12 cellular contexts compared by ENCODE assay signal in the genomic region with DNA sequence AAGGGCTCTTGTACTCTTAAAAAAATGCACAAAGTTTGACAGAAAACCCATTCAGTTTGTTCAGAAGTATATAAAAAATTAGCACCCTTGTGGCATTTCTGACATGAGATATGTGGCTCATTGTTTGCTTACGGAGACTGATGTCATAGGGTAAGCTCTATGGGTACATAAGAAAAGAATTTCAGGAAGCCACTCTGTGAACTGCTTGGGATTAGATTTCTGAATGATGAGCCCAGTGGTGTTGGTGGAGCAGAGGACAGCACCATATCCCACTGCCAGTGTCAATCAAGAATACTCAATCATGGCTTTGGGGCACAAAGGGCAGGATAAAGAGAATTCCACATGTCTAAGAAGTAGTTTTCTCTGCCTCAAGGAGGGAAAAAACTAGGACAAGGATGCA.
A peak's percentile ranks its signal among the peaks of the same experiment; 100 is the strongest.
DNase-seq lines count a peak whose midpoint lies in the region; ATAC-seq, FAIRE-seq and TF ChIP-seq lines count a peak whose summit lies in the region.
"Had no signal": no experiment of that assay in that cellular context is flagged by ENCODE, and none has a peak within 500 bp of the region (broad histone marks: within the 10 kb centered on the region; RNA-seq: fewer than 3 reads in every experiment).

No MANE protein-coding gene starts in this region.

- no peaks in the 10 kb centered on the region for H3K27me3 ChIP-seq in upper lobe of left lung

- peak; percentile 71 for FAIRE-seq in HTR-8/SVneo (lab: Jason Lieb, UNC)
- FAIRE-seq: GM19239 had no signal

- no peak for TF ChIP-seq POLR2A in upper lobe of left lung (IDR thresholded peaks at IDR 0.05)

- WGBS in upper lobe of left lung, 2 donors: 75 to 93% methylated on average over 1 of the region's 1 CpG

- no peaks in the 10 kb centered on the region for H3K4me1 ChIP-seq in upper lobe of left lung

- H3K36me3 ChIP-seq in upper lobe of left lung: no peaks in the 10 kb centered on the region
- H3K36me3 ChIP-seq: HAP-1 had no signal

- ATAC-seq in HG03280 (IDR thresholded peaks at IDR 0.05; ENCODE audit: unreplicated experiment) (no peak), upper lobe of left lung (ENCODE audit: low FRiP score in 2 of 2) (no peak)
- ATAC-seq: right cardiac atrium had no signal

- in situ Hi-C loops in astrocyte of the spinal cord (cut with HindIII; ENCODE audit: low sequenced_read_pairs): no loop called here

- no peaks in the 10 kb centered on the region for H3K9me3 ChIP-seq in upper lobe of left lung
- H3K9me3 ChIP-seq: HAP-1 had no signal

- TF ChIP-seq CTCF in astrocyte of the spinal cord (IDR thresholded peaks at IDR 0.05; ENCODE audit: low read depth, low read length) (no peak), upper lobe of left lung (IDR thresholded peaks at IDR 0.05) (no peak)

- no peak for TF ChIP-seq EP300 in upper lobe of left lung (IDR thresholded peaks at IDR 0.05)

- H3K27ac ChIP-seq in upper lobe of left lung: no peak overlapping the region

- DNase-seq in HTR-8/SVneo (ENCODE audit: insufficient read length, low spot score) (peak; percentile 45), astrocyte of the spinal cord (ENCODE audit: low read depth, low spot score) (peak; percentile 73), islet precursor cell (peak; percentile 58), stromal cell of bone marrow (ENCODE audit: low read depth) (peak; percentile 37), anterior cingulate cortex (lab: John Stamatoyannopoulos, UW) (no peak), upper lobe of left lung (no peak)
- DNase-seq in effector CD4-positive, alpha-beta T cell: no peak
- DNase-seq: COR-L47, right cardiac atrium had no signal

- H3K4me3 ChIP-seq in astrocyte of the spinal cord (ENCODE audit: low read depth, low read length): no peak overlapping the region
- H3K4me3 ChIP-seq in upper lobe of left lung: no peak overlapping the region
- H3K4me3 ChIP-seq: HAP-1 had no signal

Comparison
In these comparisons a context has a peak if more than half of its experiments do, and no peak if none do; other contexts are left out.
1. DNase-seq: peak in HTR-8/SVneo (single experiment), astrocyte of the spinal cord (single experiment), islet precursor cell (single experiment) and stromal cell of bone marrow (single experiment); none in effector CD4-positive, alpha-beta T cell (single experiment), anterior cingulate cortex (0 of 58) and upper lobe of left lung (0 of 2).